Comparison of ENCODE assay signal across 21 cellular contexts in genomic region chr6:34098045-34098936, GRCh38. TPM values are rescaled to one million over a fixed set of nuclear protein-coding genes. Genes with fewer than 3 reads are reported as not detected.
DNase-seq lines count a peak whose midpoint lies in the region; ATAC-seq, FAIRE-seq and TF ChIP-seq lines count a peak whose summit lies in the region.
"Had no signal": no experiment of that assay in that cellular context is flagged by ENCODE, and none has a peak within 500 bp of the region (broad histone marks: within the 10 kb centered on the region; RNA-seq: fewer than 3 reads in every experiment).

No MANE protein-coding gene starts in this region.

- H3K36me3 Mint-ChIP-seq in T-cell, result no peaks in the 10 kb centered on the region
- H3K36me3 Mint-ChIP-seq in progenitor cell of endocrine pancreas (ENCODE audit: insufficient read depth), result no peaks in the 10 kb centered on the region

- H3K79me2 ChIP-seq in MM.1S (ENCODE audit: low read length) (no peaks in the 10 kb centered on the region), K562 (ENCODE audit: control insufficient read depth, insufficient read depth, low read length) (no peaks in the 10 kb centered on the region), neural cell (replicated peaks; ENCODE audit: insufficient read depth, low read length) (no peaks in the 10 kb centered on the region)

- H3K4me3 ChIP-seq in H7 (ENCODE audit: insufficient read depth, low read depth, low read length), result no peak overlapping the region
- no peak overlapping the region for H3K4me3 ChIP-seq in MM.1S (ENCODE audit: low read length)
- no peak overlapping the region for H3K4me3 ChIP-seq in K562
- H3K4me3 ChIP-seq in neural cell (ENCODE audit: low read length), result no peak overlapping the region
- H3K4me3 ChIP-seq in body of pancreas, result no peak overlapping the region
- H3K4me3 ChIP-seq in stomach, result no peak overlapping the region

- no TSS peak for BruUV-seq in K562 (replicated peaks; lab: Mats Ljungman, UMichigan)

- TF ChIP-seq CTCF in MM.1S (IDR thresholded peaks at IDR 0.05; ENCODE audit: low read length) (no peak), K562 (IDR thresholded peaks at IDR 0.05 in 2 of 3, conservative IDR thresholded peaks at IDR 0.05 in 1 of 3; ENCODE audit: insufficient read depth in 2 of 3, low read depth in 1 of 3, low read length in 3 of 3) (no peak), neural cell (IDR thresholded peaks at IDR 0.05; ENCODE audit: poor library complexity, severe bottlenecking) (no peak), body of pancreas (IDR thresholded peaks at IDR 0.05) (no peak), stomach (IDR thresholded peaks at IDR 0.05) (no peak), progenitor cell of endocrine pancreas (IDR thresholded peaks at IDR 0.05; ENCODE audit: unreplicated experiment) (no peak)

- H3K4me3 Mint-ChIP-seq in T-cell (no peak overlapping the region), progenitor cell of endocrine pancreas (ENCODE audit: low read depth) (no peak overlapping the region)

- peak overlapping the region; percentile 31; the same call in 1 of the 2 replicates for H2AFZ ChIP-seq in MM.1S (ENCODE audit: low read length)
- no peak overlapping the region for H2AFZ ChIP-seq in K562 (ENCODE audit: low read depth, low read length)
- no peak overlapping the region for H2AFZ ChIP-seq in neural cell (ENCODE audit: low read depth, low read length)

- H3K9me2 ChIP-seq in MM.1S (replicated peaks; ENCODE audit: insufficient read depth, low read length), result no peaks in the 10 kb centered on the region
- H3K9me2 ChIP-seq in neural cell (ENCODE audit: insufficient read depth, low read length), result no peaks in the 10 kb centered on the region
- H3K9me2 ChIP-seq: SK-N-SH had no signal

- H3K4me2 ChIP-seq in MM.1S (ENCODE audit: low read depth, low read length) (peak overlapping the region; percentile 61), K562 (ENCODE audit: insufficient read depth, low read length) (no peak overlapping the region), neural cell (ENCODE audit: low read length) (no peak overlapping the region)
- H3K4me2 ChIP-seq: SK-N-SH had no signal

- intact Hi-C loops in K562 (cut with micrococcal nuclease), result no loop called here
- intact Hi-C loops in body of pancreas (cut with DNase I), result no loop called here
- intact Hi-C loops in stomach (cut with DNase I; ENCODE audit: low total_unique reads), result no loop called here

- H3K4me1 Mint-ChIP-seq in T-cell (no peaks in the 10 kb centered on the region), progenitor cell of endocrine pancreas (ENCODE audit: low read depth) (peaks cover 2% of the 10 kb centered on the region)

- CTCF ChIA-PET in K562 (lab: Yijun Ruan, JAX; ENCODE audit: low intra/inter-chr PET ratio), result no interaction called here
- CTCF ChIA-PET in T-cell (lab: Charles Lee), result no interaction called here

- H3K9ac ChIP-seq in MM.1S (ENCODE audit: low read length), result peak overlapping the region; percentile 13; the same call in 1 of the 2 replicates
- H3K9ac ChIP-seq in K562 (ENCODE audit: insufficient read depth in 1 of 2, low read depth in 2 of 2, low read length in 2 of 2), result no peak overlapping the region
- H3K9ac ChIP-seq in neural cell (ENCODE audit: low read length), result peak overlapping the region; percentile 34
- H3K9ac ChIP-seq: SK-N-SH had no signal

- peaks cover 17% of the 10 kb centered on the region for H3K4me1 ChIP-seq in MM.1S (ENCODE audit: low read length)
- peaks cover 0 to 8% of the 10 kb centered on the region in 2 experiments; a peak in 1 of 5 replicates for H3K4me1 ChIP-seq in K562 (replicated peaks in 1 of 2; ENCODE audit: control insufficient read depth in 2 of 2, insufficient read depth in 2 of 2, low read length in 2 of 2)
- no peaks in the 10 kb centered on the region for H3K4me1 ChIP-seq in body of pancreas
- no peaks in the 10 kb centered on the region for H3K4me1 ChIP-seq in stomach

- TF ChIP-seq RAD21 in K562 (CRISPR knock-in tag; conservative IDR thresholded peaks at IDR 0.05 in 1 of 2, IDR thresholded peaks at IDR 0.05 in 1 of 2) (no peak), neural cell (conservative IDR thresholded peaks at IDR 0.05) (no peak)

- H3K27me3 ChIP-seq in H7 (ENCODE audit: control insufficient read depth, insufficient read depth, low read length) (no peaks in the 10 kb centered on the region), MM.1S (replicated peaks; ENCODE audit: insufficient read depth, low read length) (peaks cover 50% of the 10 kb centered on the region), K562 (ENCODE audit: control insufficient read depth in 2 of 2, insufficient read depth in 2 of 2, low read length in 2 of 2) (peaks cover 34 to 89% of the 10 kb centered on the region in 2 experiments; a peak in 4 of 5 replicates), neural cell (ENCODE audit: insufficient read depth, low read depth, low read length) (no peaks in the 10 kb centered on the region), body of pancreas (no peaks in the 10 kb centered on the region), stomach (peaks cover 0 to 53% (median 29%) of the 10 kb centered on the region in 3 donors)

- H4K20me1 ChIP-seq in MM.1S (ENCODE audit: insufficient read depth, low read length) (no peaks in the 10 kb centered on the region), K562 (replicated peaks; ENCODE audit: control insufficient read depth, insufficient read depth, low read length) (peaks cover 38% of the 10 kb centered on the region), neural cell (ENCODE audit: insufficient read depth) (no peaks in the 10 kb centered on the region)

- ATAC-seq in K562 (no peak), body of pancreas (no peak), T-cell (replicated peaks in 1 of 4) (no peak)
- ATAC-seq: HCT116 had no signal

- peak; percentile 83 for DNase-seq in H7
- peak; percentile 66 for DNase-seq in MM.1S
- DNase-seq in K562 (ENCODE audit: extremely low read depth in 1 of 4, low spot score in 3 of 4), result no peak
- DNase-seq in body of pancreas, result no peak
- DNase-seq in T-cell, result no peak
- no peak for DNase-seq in stomach
- no peak for DNase-seq in progenitor cell of endocrine pancreas (ENCODE audit: low spot score, unreplicated experiment)
- DNase-seq: ACHN, C1 segment of cervical spinal cord, KBM-7, NCI-H1436, NCI-H2029, NCI-H510A, NCI-H748 treated with DMSO at 0.1 percent for 48 hours, OCI-M1, SHP77 treated with DMSO at 0.1 percent for 48 hours, SK-N-SH had no signal

- in situ Hi-C loops in K562 (cut with MboI), result no loop called here

- H3K27me3 Mint-ChIP-seq in T-cell (peaks cover 23 to 42% of the 10 kb centered on the region in 2 donors), progenitor cell of endocrine pancreas (peaks cover 33% of the 10 kb centered on the region)

- POLR2A ChIA-PET in K562 (lab: Yijun Ruan, JAX), result interaction anchor here (0.8 kb wide), 1 partner anchor 13 kb away, joined by 5 read pairs; no protein-coding TSS in a partner anchor
- POLR2A ChIA-PET in T-cell (lab: Charles Lee), result no interaction called here

- no peak for FAIRE-seq in K562 (lab: Jason Lieb, UNC)
- FAIRE-seq: D721Med, HTR-8/SVneo had no signal

- H3K36me3 ChIP-seq in H7 (replicated peaks; ENCODE audit: control insufficient read depth, insufficient read depth, low read length) (no peaks in the 10 kb centered on the region; the same call in 1 of the 2 replicates), MM.1S (replicated peaks; ENCODE audit: insufficient read depth, low read length) (no peaks in the 10 kb centered on the region), K562 (ENCODE audit: control insufficient read depth, insufficient read depth, low read length) (no peaks in the 10 kb centered on the region), neural cell (ENCODE audit: insufficient read depth, low read length) (no peaks in the 10 kb centered on the region), body of pancreas (replicated peaks in 1 of 2; ENCODE audit: insufficient read depth in 1 of 2, low read depth in 2 of 2) (no peaks in the 10 kb centered on the region), stomach (no peaks in the 10 kb centered on the region)

- peak overlapping the region; percentile 73 for H3K27ac ChIP-seq in MM.1S (ENCODE audit: low read length)
- H3K27ac ChIP-seq in K562 (ENCODE audit: extremely low read depth, low read depth, low read length), result no peak overlapping the region
- H3K27ac ChIP-seq in neural cell (ENCODE audit: low read length), result peak overlapping the region; percentile 8
- no peak overlapping the region for H3K27ac ChIP-seq in body of pancreas
- H3K27ac ChIP-seq in stomach, result no peak overlapping the region

- TF ChIP-seq EP300 in K562 (IDR thresholded peaks at IDR 0.05; ENCODE audit: low read length) (no peak), neural cell (conservative IDR thresholded peaks at IDR 0.05; ENCODE audit: poor library complexity, severe bottlenecking) (no peak), stomach (IDR thresholded peaks at IDR 0.05) (no peak)

- H3K9me3 ChIP-seq in MM.1S (replicated peaks; ENCODE audit: insufficient read depth, low read length) (no peaks in the 10 kb centered on the region), K562 (replicated peaks; ENCODE audit: control insufficient read depth, insufficient read depth, low read depth, low read length) (no peaks in the 10 kb centered on the region), neural cell (ENCODE audit: low read length) (no peaks in the 10 kb centered on the region), body of pancreas (no peaks in the 10 kb centered on the region), stomach (no peaks in the 10 kb centered on the region)
- H3K9me3 ChIP-seq: SK-N-SH had no signal

- peaks cover 8% of the 10 kb centered on the region for H3F3A ChIP-seq in MM.1S (ENCODE audit: insufficient read depth, low read length)
- H3F3A ChIP-seq in neural cell (ENCODE audit: insufficient read depth, low read length, poor library complexity, severe bottlenecking), result no peaks in the 10 kb centered on the region

- H3K9me1 ChIP-seq in K562 (ENCODE audit: control insufficient read depth, insufficient read depth, low read length), result no peaks in the 10 kb centered on the region

- 2% methylated on average over 8 of the region's 8 CpGs for WGBS in K562 (ENCODE audit: insufficient coverage, low coverage, missing lambda C conversion rate)
- 60 to 61% methylated on average over 1 to 8 of the region's 8 CpGs for WGBS in body of pancreas, 2 donors
- WGBS in stomach, 5 donors, result 62 to 75% (median 70%) methylated on average over 7 to 8 of the region's 8 CpGs

- no peaks in the 10 kb centered on the region for H3K9me3 Mint-ChIP-seq in T-cell
- no peaks in the 10 kb centered on the region for H3K9me3 Mint-ChIP-seq in progenitor cell of endocrine pancreas (ENCODE audit: low read depth)

- TF ChIP-seq POLR2A in K562 (conservative IDR thresholded peaks at IDR 0.05), result no peak
- no peak for TF ChIP-seq POLR2A in body of pancreas (IDR thresholded peaks at IDR 0.05)
- no peak for TF ChIP-seq POLR2A in stomach (IDR thresholded peaks at IDR 0.05)

- H3K27ac Mint-ChIP-seq in T-cell (no peak overlapping the region), progenitor cell of endocrine pancreas (no peak overlapping the region)

RNA-seq across cellular contexts. Expression of gene GRM4, which starts 47.6 kb away (rescaled TPM):
- 23.9 and 35.3 TPM in 2 replicates for total RNA-seq in H7 (2014; rRNA removed; shearing (Covaris generic))
- 0.09 TPM in 1 of 2 replicates, not detected in the other for total RNA-seq in K562 (2011; cell fraction: chromatin; rRNA removed; ENCODE audit: low replicate concordance)
- total RNA-seq in K562 (2011; cell fraction: nucleolus; rRNA removed), result not detected in 2 replicates
- total RNA-seq in K562 (2011; cell fraction: nucleoplasm; rRNA removed), result not detected in 2 replicates
- 0.18 TPM in 1 of 2 replicates, not detected in the other for total RNA-seq in K562 (2014; rRNA removed)
- total RNA-seq in K562 (2014; rRNA removed; fragmentation: Illumina TruSeq; extraction: Trizol), result not detected in 2 replicates
- total RNA-seq in K562 (2015; rRNA removed; fragmentation: Illumina TruSeq; extraction: Trizol), result not detected in 2 replicates
- not detected in 2 replicates for total RNA-seq in K562 (2021)
- polyA plus RNA-seq in K562 (2011; rRNA removed), result not detected in 2 replicates
- polyA plus RNA-seq in K562 (2011; cell fraction: cytosol; rRNA removed), result not detected in 2 replicates
- 0.09 TPM in 1 of 2 replicates, not detected in the other for polyA plus RNA-seq in K562 (2011; cell fraction: nucleus; rRNA removed)
- 0.04 TPM in 1 of 2 replicates, not detected in the other for polyA plus RNA-seq in K562 (2012)
- polyA plus RNA-seq in K562 (2014; fragmentation: Illumina TruSeq; extraction: Trizol), result not detected in 2 replicates
- polyA plus RNA-seq in K562 (2014; fragmentation: Nextera tagmentation; extraction: Ambion mirVana), result not detected
- not detected in 2 replicates for polyA plus RNA-seq in K562 (2014; rRNA removed)
- not detected in 2 replicates for polyA minus RNA-seq in K562 (2011; rRNA and poly(A)+ RNA removed)
- not detected in 2 replicates for polyA minus RNA-seq in K562 (2011; cell fraction: cytosol; rRNA and poly(A)+ RNA removed)
- polyA minus RNA-seq in K562 (2011; cell fraction: nucleus; rRNA and poly(A)+ RNA removed), result 0.11 TPM in 1 of 2 replicates, not detected in the other
- 2.1 and 3.7 TPM in 2 replicates for polyA plus RNA-seq in neural cell
- 6.0 and 8.0 TPM in 2 replicates for polyA minus RNA-seq in neural cell
- under 1 TPM in 1 of 2 donors, not detected in 1; 0.33 TPM for total RNA-seq in body of pancreas
- total RNA-seq in T-cell, result under 1 TPM in 4 of 5 donors, not detected in 1; 0.10 to 0.38 (median 0.21) TPM
- total RNA-seq in stomach, result under 1 TPM in 1 of 5 donors, not detected in 4; 0.55 TPM
- not detected for polyA plus RNA-seq in stomach
- total RNA-seq in progenitor cell of endocrine pancreas, result 0.38 and 0.44 TPM in 2 replicates
- polyA plus RNA-seq: SK-N-SH had no signal

Comparison
In these comparisons a context has a peak if more than half of its experiments do, and no peak if none do; other contexts are left out.
1. DNase-seq: peak in H7 (single experiment) and MM.1S (single experiment); none in K562 (0 of 4), body of pancreas (0 of 4), T-cell (0 of 34), stomach (single experiment) and progenitor cell of endocrine pancreas (single experiment).
2. H3K27ac ChIP-seq: peak in MM.1S (single experiment) and neural cell (single experiment); none in K562 (single experiment), body of pancreas (0 of 4) and stomach (0 of 5).
3. H3K9ac ChIP-seq: peak in MM.1S (single experiment) and neural cell (single experiment); none in K562 (0 of 2).
4. RNA of gene GRM4, which starts 47.6 kb away (total RNA-seq): 23.9 to 35.3 TPM in H7; 0.38 to 0.44 TPM in progenitor cell of endocrine pancreas, 0.33 TPM in body of pancreas, 0.10 to 0.38 TPM in T-cell, 0.09 to 0.18 TPM in K562 and 0.55 TPM in stomach; every median in the first group is over 10 times any median in the second.